In the genomic region with DNA sequence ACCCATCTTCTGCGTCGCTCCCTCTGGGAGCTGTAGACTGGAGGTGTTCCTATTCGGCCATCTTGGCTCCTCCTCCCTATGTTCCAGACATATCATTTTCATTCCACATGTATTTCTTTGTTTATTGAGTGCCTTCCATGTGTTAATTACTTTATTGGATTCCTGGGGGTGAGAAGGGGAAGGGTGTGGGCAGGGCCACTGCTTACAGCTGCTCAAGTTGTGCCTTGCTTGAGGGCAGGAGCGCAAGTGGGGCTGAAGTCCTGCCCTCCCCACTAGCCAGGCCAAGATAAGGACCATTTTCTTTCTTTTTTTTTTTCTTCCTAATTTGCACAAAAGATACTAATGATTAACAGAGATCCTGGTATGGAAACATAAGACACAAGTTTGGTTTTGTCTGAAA, we compare ENCODE assay signal across 24 cellular contexts.
"Had no signal": no experiment of that assay in that cellular context is flagged by ENCODE, and none has a peak within 500 bp of the region (broad histone marks: within the 10 kb centered on the region; RNA-seq: fewer than 3 reads in every experiment).

No MANE protein-coding gene starts in this region.

- H3K9me3 ChIP-seq: left lung, lower lobe of right lung, neutrophil, psoas muscle, spleen, suprapubic skin, thoracic aorta, tibial artery, uterus had no signal

- H3K4me1 ChIP-seq: left lung, neural progenitor cell, parathyroid adenoma, suprapubic skin, uterus had no signal

- H3K27ac ChIP-seq: left lung, lower lobe of right lung, neural progenitor cell, neutrophil, parathyroid adenoma, psoas muscle, skin epidermis, spleen, suprapubic skin, thoracic aorta, tibial artery, uterus had no signal

- H3K27me3 ChIP-seq: left lung, neural progenitor cell, neutrophil, spleen, suprapubic skin, tibial artery, uterus had no signal

- DNase-seq: hippocampal formation; kidney glomerular epithelial cell; left cardiac atrium; left lung; lower lobe of right lung; mammary epithelial cell; mesenchymal stem cell; naive B cell; natural killer cell; nephron progenitor cell; occipital lobe; psoas muscle; retina; spleen; stimulated activated CD4-positive, alpha-beta T cell treated with anti-CD3 and anti-CD28 coated beads, Interleukin-4, amount 100 ng/mL, for 24 hours; stimulated activated naive CD4-positive, alpha-beta T cell; tibial artery; uterus had no signal

- H3K4me3 ChIP-seq: left lung, lower lobe of right lung, neural progenitor cell, psoas muscle, skin epidermis, spleen, suprapubic skin, thoracic aorta, tibial artery, uterus had no signal

- H3K36me3 ChIP-seq: left lung, lower lobe of right lung, neural progenitor cell, neutrophil, spleen, suprapubic skin, thoracic aorta, tibial artery, uterus had no signal
